23 cellular contexts compared by ENCODE assay signal in the genomic region with DNA sequence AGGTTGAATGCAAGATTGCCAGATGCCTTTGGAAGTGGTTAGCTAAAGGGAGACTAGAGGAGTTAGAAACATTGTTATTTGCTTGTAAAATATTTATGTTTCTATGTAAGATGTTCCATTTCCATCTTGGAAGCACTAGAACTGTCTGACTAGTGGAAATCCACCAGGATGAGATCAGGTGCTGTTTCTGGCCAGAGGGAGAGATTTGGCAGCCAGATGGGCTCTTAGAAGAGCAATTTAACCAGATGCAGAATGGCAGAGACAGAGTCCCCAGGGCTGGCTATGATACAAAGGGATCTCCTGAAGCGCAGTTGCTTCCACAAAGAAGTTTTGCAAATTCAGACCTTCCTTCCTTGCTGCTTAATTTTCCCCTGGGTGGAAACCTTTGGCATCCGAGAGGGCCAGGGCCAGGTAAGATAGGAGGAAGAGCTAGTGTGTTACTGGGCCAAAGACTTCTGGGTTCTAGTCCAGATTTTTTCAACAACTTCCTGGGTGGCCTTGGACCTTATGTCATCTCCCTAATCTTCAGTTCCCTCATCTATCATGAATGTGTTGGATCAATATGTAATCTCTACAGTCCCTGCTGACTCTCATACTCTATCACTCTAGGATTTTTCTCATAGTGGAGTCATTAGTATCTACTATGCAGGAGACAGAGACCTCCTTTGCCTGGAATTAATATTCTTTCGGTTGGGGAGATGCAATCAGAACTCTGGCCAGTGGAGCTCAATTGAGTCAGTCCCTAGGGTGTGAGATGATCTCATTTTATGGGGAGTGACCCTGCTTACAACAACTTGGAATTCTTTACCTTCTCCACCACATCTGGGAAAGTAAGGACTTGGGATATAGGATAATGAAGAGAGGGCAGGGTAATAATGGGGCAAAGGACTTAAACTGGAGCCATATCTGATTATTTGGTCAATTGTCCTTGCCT. TPM values are rescaled to one million over a fixed set of nuclear protein-coding genes. Genes with fewer than 3 reads are reported as not detected.
DNase-seq lines count a peak whose midpoint lies in the region; ATAC-seq and TF ChIP-seq lines count a peak whose summit lies in the region.
"Had no signal": no experiment of that assay in that cellular context is flagged by ENCODE, and none has a peak within 500 bp of the region (broad histone marks: within the 10 kb centered on the region; RNA-seq: fewer than 3 reads in every experiment).

No MANE protein-coding gene starts in this region.

- DNase-seq in AG10803 (ENCODE audit: low read depth) (peak; percentile 43), NCI-H446 treated with DMSO at 0.1 percent for 48 hours (lab: John Stamatoyannopoulos, UW) (peak; percentile 51), foreskin fibroblast (peak; percentile 16 to 67), osteoblast (ENCODE audit: insufficient read length, low spot score, missing footprints) (peak; percentile 72), hippocampal formation (lab: John Stamatoyannopoulos, UW) (no peak), pons (ENCODE audit: low spot score) (no peak), SKM-1 (lab: John Stamatoyannopoulos, UW; ENCODE audit: unreplicated experiment) (no peak)
- DNase-seq: ACHN; activated CD8-positive, alpha-beta T cell treated with anti-CD3 and anti-CD28 coated beads for 36 hours; activated naive CD4-positive, alpha-beta T cell treated with anti-CD3 and anti-CD28 coated beads, Interleukin-2, amount 10 ng/mL, durations not matched to agents 7 days and 5 days; activated T-cell treated with anti-CD3 and anti-CD28 coated beads, Interleukin-2, amount 50 U/mL, for 24 hours; CD8-positive, alpha-beta T cell; dermis blood vessel endothelial cell; DMS79 treated with DMSO at 0.1 percent for 48 hours; GOT3; mesenchymal stem cell; MM.1S; NCI-H1694; NCI-H345; stimulated activated naive CD4-positive, alpha-beta T cell treated with Interleukin-2 at 50 U/mL for 16 hours; WERI-Rb-1 had no signal

- H3K36me3 ChIP-seq in osteoblast (ENCODE audit: insufficient read depth, low read length) = no peaks in the 10 kb centered on the region
- H3K36me3 ChIP-seq: WERI-Rb-1 had no signal

- TF ChIP-seq CTCF in AG10803 (conservative IDR thresholded peaks at IDR 0.05; ENCODE audit: low read length) (no peak), foreskin fibroblast (IDR thresholded peaks at IDR 0.05; ENCODE audit: low read depth, low read length) (no peak), osteoblast (IDR thresholded peaks at IDR 0.05; ENCODE audit: extremely low read depth, low read depth, low read length) (no peak)

- H3K27ac ChIP-seq in osteoblast (ENCODE audit: low read depth, low read length) = no peak overlapping the region
- H3K27ac ChIP-seq: WERI-Rb-1 had no signal

- no peaks in the 10 kb centered on the region for H4K20me1 ChIP-seq in osteoblast (ENCODE audit: insufficient read depth, low read length)

- peak overlapping the region; percentile 33 for H3K4me2 ChIP-seq in osteoblast (ENCODE audit: insufficient read depth, low read length)

- peaks cover 2% of the 10 kb centered on the region for H3K79me2 ChIP-seq in osteoblast (ENCODE audit: insufficient read depth, low read length)

- peaks cover 40% of the 10 kb centered on the region for H3K4me1 ChIP-seq in osteoblast (ENCODE audit: insufficient read depth, low read length)

- H3K9me3 ChIP-seq in osteoblast (ENCODE audit: low read depth, low read length) = no peaks in the 10 kb centered on the region

- H3K4me3 ChIP-seq in AG10803 (ENCODE audit: low read length) (no peak overlapping the region), foreskin fibroblast (ENCODE audit: low read depth in 1 of 2, low read length in 2 of 2) (no peak overlapping the region), osteoblast (ENCODE audit: insufficient read depth, low read length) (no peak overlapping the region)

- no peak overlapping the region for H2AFZ ChIP-seq in osteoblast (ENCODE audit: low read length)

- no peak for ATAC-seq in HG03175 (IDR thresholded peaks at IDR 0.05; ENCODE audit: unreplicated experiment)
- ATAC-seq: activated CD8-positive, alpha-beta T cell treated with anti-CD3 and anti-CD28 coated beads for 36 hours; CD8-positive, alpha-beta T cell; natural killer cell treated with Interleukin-12 subunit alpha and Interleukin-12 subunit beta and Interleukin-15 and Interleukin-18, amount 100 ng/mL, for 72 hours had no signal

- H3K27me3 ChIP-seq in osteoblast (ENCODE audit: insufficient read depth, low read length) = no peaks in the 10 kb centered on the region

RNA-seq across cellular contexts. Expression of a gene that starts 41.1 kb away (rescaled TPM):
- total RNA-seq in osteoblast = 38.4 and 40.7 TPM in 2 replicates

Comparison
In these comparisons a context has a peak if more than half of its experiments do, and no peak if none do; other contexts are left out.
1. DNase-seq: peak in AG10803 (single experiment), NCI-H446 treated with DMSO at 0.1 percent for 48 hours (single experiment), foreskin fibroblast (2 of 2) and osteoblast (single experiment); none in hippocampal formation (0 of 2), pons (single experiment) and SKM-1 (single experiment).